Comparison of ENCODE assay signal across 9 cellular contexts in the genomic region with DNA sequence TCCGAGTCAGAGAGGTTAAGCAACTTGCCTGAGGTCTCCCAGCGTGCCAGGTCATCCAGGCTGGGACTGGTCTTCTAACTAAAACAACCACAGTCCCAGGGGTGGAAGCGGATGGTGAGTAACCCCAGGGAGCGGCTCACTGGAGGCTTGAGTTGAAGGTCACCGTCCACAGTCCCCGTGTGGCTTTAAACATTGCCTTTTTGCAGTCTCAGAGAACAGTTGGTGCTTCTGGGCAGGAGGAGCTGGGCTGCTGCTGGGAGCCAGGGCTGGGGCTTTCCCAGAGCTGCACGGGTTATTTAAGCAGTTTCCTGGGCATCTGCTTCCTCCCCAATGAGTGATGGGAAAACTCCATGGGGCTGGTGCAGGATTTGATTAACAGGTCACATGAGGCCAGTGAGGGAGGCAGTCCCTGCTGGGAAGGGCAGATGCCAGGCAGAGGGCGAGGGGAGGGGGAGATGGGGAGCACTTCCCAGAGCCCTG. TPM values are rescaled to one million over a fixed set of nuclear protein-coding genes. Genes with fewer than 3 reads are reported as not detected.
A peak's percentile ranks its signal among the peaks of the same experiment; 100 is the strongest.
DNase-seq lines count a peak whose midpoint lies in the region; ATAC-seq and TF ChIP-seq lines count a peak whose summit lies in the region.
"Had no signal": no experiment of that assay in that cellular context is flagged by ENCODE, and none has a peak within 500 bp of the region (broad histone marks: within the 10 kb centered on the region; RNA-seq: fewer than 3 reads in every experiment).

No MANE protein-coding gene starts in this region.

- H3K4me1 ChIP-seq in right atrium auricular region: peaks cover 0 to 33% of the 10 kb centered on the region in 2 donors
- H3K4me1 ChIP-seq in spleen: peaks cover 4 to 47% (median 21%) of the 10 kb centered on the region in 6 donors
- no peaks in the 10 kb centered on the region for H3K4me1 ChIP-seq in effector memory CD4-positive, alpha-beta T cell (ENCODE audit: control insufficient read depth, insufficient read depth, low read length, poor library complexity, severe bottlenecking)

- H3K27ac Mint-ChIP-seq in WTC11: peak overlapping the region; percentile 94
- H3K27ac Mint-ChIP-seq in endothelial cell (ENCODE audit: unreplicated experiment): no peak overlapping the region

- intact Hi-C loops in spleen (cut with DNase I; ENCODE audit: low total_unique reads): no loop called here

- no peak for TF ChIP-seq CTCF in WTC11 (IDR thresholded peaks at IDR 0.05)
- no peak for TF ChIP-seq CTCF in right atrium auricular region (IDR thresholded peaks at IDR 0.05)
- no peak for TF ChIP-seq CTCF in spleen (IDR thresholded peaks at IDR 0.05 in 8 of 11, conservative IDR thresholded peaks at IDR 0.05 in 3 of 11)
- TF ChIP-seq CTCF in endothelial cell (IDR thresholded peaks at IDR 0.05; ENCODE audit: unreplicated experiment): no peak

- H3K27ac ChIP-seq in right atrium auricular region: peak overlapping the region; percentile 45 to 55
- H3K27ac ChIP-seq in spleen: peak overlapping the region in 7 of 8 donors; percentile 37 to 73 (median 52)
- no peak overlapping the region for H3K27ac ChIP-seq in effector memory CD4-positive, alpha-beta T cell (ENCODE audit: insufficient read depth, low read length, poor library complexity, severe bottlenecking)
- H3K27ac ChIP-seq: HL-60 had no signal

- no peak for TF ChIP-seq POLR2A in spleen (IDR thresholded peaks at IDR 0.05)

- H3K27me3 Mint-ChIP-seq in WTC11 (ENCODE audit: low read depth): no peaks in the 10 kb centered on the region
- peaks cover 4% of the 10 kb centered on the region for H3K27me3 Mint-ChIP-seq in endothelial cell (ENCODE audit: unreplicated experiment)

- no peaks in the 10 kb centered on the region for H3K36me3 Mint-ChIP-seq in WTC11
- H3K36me3 Mint-ChIP-seq in endothelial cell (ENCODE audit: low read depth, unreplicated experiment): no peaks in the 10 kb centered on the region

- POLR2A ChIA-PET in WTC11 (lab: Charles Lee): interaction anchor here (0.7 to 2.9 kb wide), 3 partner anchors 11 to 75 kb away, joined by 4 to 13 read pairs (median 6); no protein-coding TSS in a partner anchor

- H3K4me3 Mint-ChIP-seq in WTC11 (peak overlapping the region; percentile 16; the same call in 1 of the 2 replicates), endothelial cell (ENCODE audit: unreplicated experiment) (no peak overlapping the region)

- H3K9me3 ChIP-seq in right atrium auricular region (no peaks in the 10 kb centered on the region), spleen (no peaks in the 10 kb centered on the region)
- H3K9me3 ChIP-seq in effector memory CD4-positive, alpha-beta T cell (ENCODE audit: control insufficient read depth, low read length): no peaks in the 10 kb centered on the region

- no peaks in the 10 kb centered on the region for H3K36me3 ChIP-seq in right atrium auricular region
- H3K36me3 ChIP-seq in spleen: no peaks in the 10 kb centered on the region
- H3K36me3 ChIP-seq in effector memory CD4-positive, alpha-beta T cell (ENCODE audit: control insufficient read depth, insufficient read depth, low read length): no peaks in the 10 kb centered on the region

- CTCF ChIA-PET in WTC11 (lab: Charles Lee): interaction anchor here (0.6 to 8.5 kb wide), 14 partner anchors 9 to 1006 kb away, joined by 3 to 99 read pairs (median 3); no protein-coding TSS in a partner anchor

- H3K9me3 Mint-ChIP-seq in WTC11: no peaks in the 10 kb centered on the region
- H3K9me3 Mint-ChIP-seq in endothelial cell (ENCODE audit: unreplicated experiment): no peaks in the 10 kb centered on the region

- H3K4me1 Mint-ChIP-seq in WTC11 (peaks cover 90% of the 10 kb centered on the region), endothelial cell (ENCODE audit: unreplicated experiment) (peaks cover 10% of the 10 kb centered on the region)

- no peaks in the 10 kb centered on the region for H3K27me3 ChIP-seq in right atrium auricular region
- H3K27me3 ChIP-seq in spleen (replicated peaks in 1 of 7): no peaks in the 10 kb centered on the region
- no peaks in the 10 kb centered on the region for H3K27me3 ChIP-seq in effector memory CD4-positive, alpha-beta T cell (replicated peaks; ENCODE audit: control insufficient read depth, insufficient read depth, low read length, poor library complexity, severe bottlenecking)

- DNase-seq in HT-29 (ENCODE audit: low spot score) (peak; percentile 44), WTC11 (ENCODE audit: low spot score) (no peak), right atrium auricular region (ENCODE audit: low spot score) (no peak), spleen (no peak), endothelial cell (ENCODE audit: low spot score) (no peak)
- DNase-seq in activated naive CD4-positive, alpha-beta T cell (lab: John Stamatoyannopoulos, UW): no peak
- no peak for DNase-seq in effector memory CD4-positive, alpha-beta T cell

- WGBS in spleen, 5 donors: 22 to 54% (median 45%) methylated on average over 8 of the region's 8 CpGs

- peak; percentile 4 for ATAC-seq in WTC11
- no peak for ATAC-seq in HG02973 (IDR thresholded peaks at IDR 0.05; ENCODE audit: unreplicated experiment)

- H3K4me3 ChIP-seq in right atrium auricular region: no peak overlapping the region
- no peak overlapping the region for H3K4me3 ChIP-seq in spleen
- no peak overlapping the region for H3K4me3 ChIP-seq in effector memory CD4-positive, alpha-beta T cell (ENCODE audit: insufficient read depth, low read depth, low read length, poor library complexity, severe bottlenecking)

TF ChIP-seq in WTC11, 78 proteins besides CTCF, POLR2A, EP300 and RAD21 (continues in another document):
- TF ChIP-seq, protein P1, sequence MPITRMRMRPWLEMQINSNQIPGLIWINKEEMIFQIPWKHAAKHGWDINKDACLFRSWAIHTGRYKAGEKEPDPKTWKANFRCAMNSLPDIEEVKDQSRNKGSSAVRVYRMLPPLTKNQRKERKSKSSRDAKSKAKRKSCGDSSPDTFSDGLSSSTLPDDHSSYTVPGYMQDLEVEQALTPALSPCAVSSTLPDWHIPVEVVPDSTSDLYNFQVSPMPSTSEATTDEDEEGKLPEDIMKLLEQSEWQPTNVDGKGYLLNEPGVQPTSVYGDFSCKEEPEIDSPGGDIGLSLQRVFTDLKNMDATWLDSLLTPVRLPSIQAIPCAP (CRISPR knock-in tag; IDR thresholded peaks at IDR 0.05): no peak
- TF ChIP-seq, protein P2, sequence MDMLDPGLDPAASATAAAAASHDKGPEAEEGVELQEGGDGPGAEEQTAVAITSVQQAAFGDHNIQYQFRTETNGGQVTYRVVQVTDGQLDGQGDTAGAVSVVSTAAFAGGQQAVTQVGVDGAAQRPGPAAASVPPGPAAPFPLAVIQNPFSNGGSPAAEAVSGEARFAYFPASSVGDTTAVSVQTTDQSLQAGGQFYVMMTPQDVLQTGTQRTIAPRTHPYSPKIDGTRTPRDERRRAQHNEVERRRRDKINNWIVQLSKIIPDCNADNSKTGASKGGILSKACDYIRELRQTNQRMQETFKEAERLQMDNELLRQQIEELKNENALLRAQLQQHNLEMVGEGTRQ (CRISPR knock-in tag; IDR thresholded peaks at IDR 0.05): peak; percentile 83
- no peak for TF ChIP-seq HMGA2 (CRISPR knock-in tag; IDR thresholded peaks at IDR 0.05)
- no peak for TF ChIP-seq NR3C1 (CRISPR knock-in tag; conservative IDR thresholded peaks at IDR 0.05; ENCODE audit: low read depth)
- TF ChIP-seq, protein P3, sequence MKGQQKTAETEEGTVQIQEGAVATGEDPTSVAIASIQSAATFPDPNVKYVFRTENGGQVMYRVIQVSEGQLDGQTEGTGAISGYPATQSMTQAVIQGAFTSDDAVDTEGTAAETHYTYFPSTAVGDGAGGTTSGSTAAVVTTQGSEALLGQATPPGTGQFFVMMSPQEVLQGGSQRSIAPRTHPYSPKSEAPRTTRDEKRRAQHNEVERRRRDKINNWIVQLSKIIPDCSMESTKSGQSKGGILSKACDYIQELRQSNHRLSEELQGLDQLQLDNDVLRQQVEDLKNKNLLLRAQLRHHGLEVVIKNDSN (CRISPR knock-in tag; IDR thresholded peaks at IDR 0.05): peak; percentile 76
- TF ChIP-seq ZNF317 (CRISPR knock-in tag; IDR thresholded peaks at IDR 0.05; ENCODE audit: borderline replicate concordance, low read depth): no peak
- TF ChIP-seq IRF2 (CRISPR knock-in tag; IDR thresholded peaks at IDR 0.05; ENCODE audit: borderline replicate concordance, low read depth): no peak
- TF ChIP-seq, protein P4, sequence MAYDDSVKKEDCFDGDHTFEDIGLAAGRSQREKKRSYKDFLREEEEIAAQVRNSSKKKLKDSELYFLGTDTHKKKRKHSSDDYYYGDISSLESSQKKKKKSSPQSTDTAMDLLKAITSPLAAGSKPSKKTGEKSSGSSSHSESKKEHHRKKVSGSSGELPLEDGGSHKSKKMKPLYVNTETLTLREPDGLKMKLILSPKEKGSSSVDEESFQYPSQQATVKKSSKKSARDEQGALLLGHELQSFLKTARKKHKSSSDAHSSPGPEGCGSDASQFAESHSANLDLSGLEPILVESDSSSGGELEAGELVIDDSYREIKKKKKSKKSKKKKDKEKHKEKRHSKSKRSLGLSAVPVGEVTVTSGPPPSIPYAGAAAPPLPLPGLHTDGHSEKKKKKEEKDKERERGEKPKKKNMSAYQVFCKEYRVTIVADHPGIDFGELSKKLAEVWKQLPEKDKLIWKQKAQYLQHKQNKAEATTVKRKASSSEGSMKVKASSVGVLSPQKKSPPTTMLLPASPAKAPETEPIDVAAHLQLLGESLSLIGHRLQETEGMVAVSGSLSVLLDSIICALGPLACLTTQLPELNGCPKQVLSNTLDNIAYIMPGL (CRISPR knock-in tag; IDR thresholded peaks at IDR 0.05): no peak
- no peak for TF ChIP-seq RORB (CRISPR knock-in tag; IDR thresholded peaks at IDR 0.05)
- no peak for TF ChIP-seq CREB1 (CRISPR knock-in tag; IDR thresholded peaks at IDR 0.05)
- TF ChIP-seq NFE2L1 (CRISPR knock-in tag; IDR thresholded peaks at IDR 0.05): no peak

RNA-seq across cellular contexts. Expression of a gene that starts 12.3 kb away (rescaled TPM):
- 54.2 and 56.1 TPM in 2 replicates for total RNA-seq in HT-29 (2014; rRNA removed; shearing (Covaris generic))
- total RNA-seq in WTC11 (2021) (32.4 to 34.6 TPM (median 34.4 TPM) in 3 replicates), right atrium auricular region (10 to 100 TPM; 49.3 to 52.2 TPM), spleen (10 to 100 TPM; 12.4 to 40.9 (median 23.6) TPM), endothelial cell (ENCODE audit: unreplicated experiment) (3.1 TPM)
- polyA plus RNA-seq in spleen: 10 to 100 TPM in 2 of 3 donors, 1 to 10 TPM in 1; 10.0 to 24.2 (median 12.5) TPM
